21 cellular contexts compared by ENCODE assay signal in the genomic region with DNA sequence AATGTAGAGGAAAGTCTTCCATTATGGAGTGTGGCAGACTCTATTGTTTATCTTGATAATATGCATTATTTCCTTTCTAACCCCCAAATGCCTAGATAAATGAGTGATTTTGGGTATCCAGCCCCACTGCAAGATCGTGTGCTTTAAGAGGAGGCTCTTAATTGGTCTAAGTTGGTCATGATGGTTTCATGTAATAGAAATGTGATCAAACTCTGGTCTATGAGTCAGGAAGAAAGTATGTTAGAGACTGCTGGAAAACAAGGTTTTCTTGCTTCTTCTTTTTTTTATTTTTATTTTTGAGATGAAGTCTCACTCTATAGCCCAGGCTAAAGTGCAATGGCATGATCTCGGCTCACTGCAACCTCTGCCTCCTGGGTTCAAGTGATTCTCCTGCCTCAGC.
DNase-seq lines count a peak whose midpoint lies in the region; ATAC-seq and TF ChIP-seq lines count a peak whose summit lies in the region.
"Had no signal": no experiment of that assay in that cellular context is flagged by ENCODE, and none has a peak within 500 bp of the region (broad histone marks: within the 10 kb centered on the region; RNA-seq: fewer than 3 reads in every experiment).

No MANE protein-coding gene starts in this region.

- no peaks in the 10 kb centered on the region for H3K27me3 ChIP-seq in SJSA1 (replicated peaks)
- H3K27me3 ChIP-seq in uterus, result no peaks in the 10 kb centered on the region
- no peaks in the 10 kb centered on the region for H3K27me3 ChIP-seq in BE2C
- no peaks in the 10 kb centered on the region for H3K27me3 ChIP-seq in gastrocnemius medialis

- no peak for ATAC-seq in gastrocnemius medialis
- ATAC-seq: activated CD4-positive, CD25-positive, alpha-beta regulatory T cell treated with anti-CD3 and anti-CD28 coated beads, Interleukin-2, amount 50 U/mL, for 24 hours; activated CD8-positive, alpha-beta T cell treated with anti-CD3 and anti-CD28 coated beads for 36 hours; naive thymus-derived CD4-positive, alpha-beta T cell had no signal

- H3K4me1 ChIP-seq in SJSA1 (replicated peaks) (peaks cover 12% of the 10 kb centered on the region), uterus (no peaks in the 10 kb centered on the region), BE2C (peaks cover 19% of the 10 kb centered on the region), gastrocnemius medialis (peaks cover 4 to 12% of the 10 kb centered on the region in 2 donors)
- H3K4me1 ChIP-seq: spleen had no signal

- no peak for TF ChIP-seq POLR2A in uterus (IDR thresholded peaks at IDR 0.05)
- TF ChIP-seq POLR2A in gastrocnemius medialis (IDR thresholded peaks at IDR 0.05), result no peak

- H3K9me3 ChIP-seq in SJSA1 (replicated peaks) (peaks cover 3% of the 10 kb centered on the region; the same call in 1 of the 2 replicates), uterus (peaks cover 0 to 7% of the 10 kb centered on the region in 2 donors), BE2C (no peaks in the 10 kb centered on the region), gastrocnemius medialis (no peaks in the 10 kb centered on the region)

- intact Hi-C loops in uterus (cut with DNase I; ENCODE audit: low total_unique reads), result no loop called here
- intact Hi-C loops in gastrocnemius medialis (cut with DNase I; ENCODE audit: low total_unique reads), result no loop called here

- no peak overlapping the region for H3K4me3 ChIP-seq in SJSA1
- no peak overlapping the region for H3K4me3 ChIP-seq in fibroblast of mammary gland (ENCODE audit: control insufficient read depth, low read depth, low read length)
- H3K4me3 ChIP-seq in uterus, result no peak overlapping the region
- H3K4me3 ChIP-seq in BE2C (ENCODE audit: low read depth, low read length), result no peak overlapping the region
- H3K4me3 ChIP-seq in gastrocnemius medialis, result no peak overlapping the region
- H3K4me3 ChIP-seq: cardiac muscle cell, spleen had no signal

- DNase-seq in HCEC 1CT, result peak; percentile 74
- DNase-seq in SJSA1 (ENCODE audit: low read depth in 1 of 2, low spot score in 2 of 2), result peak in 1 of 2 experiments; percentile 30
- peak; percentile 76 for DNase-seq in fibroblast of mammary gland (ENCODE audit: low read depth)
- DNase-seq in non-pigmented ciliary epithelial cell (ENCODE audit: low read depth), result peak; percentile 32
- no peak for DNase-seq in MV-4-11 (lab: John Stamatoyannopoulos, UW)
- DNase-seq in uterus, result no peak
- no peak for DNase-seq in BE2C
- DNase-seq in gastrocnemius medialis, result no peak
- DNase-seq: activated CD8-positive, alpha-beta T cell treated with anti-CD3 and anti-CD28 coated beads for 36 hours; activated gamma-delta T cell treated with Interleukin-2 at 50 U/mL for 16 hours; activated T-cell treated with anti-CD3 and anti-CD28 coated beads for 4 hours; AML-193; GOT3; naive thymus-derived CD4-positive, alpha-beta T cell; NCI-H1436 treated with DMSO at 0.1 percent for 48 hours; NCI-H524 treated with DMSO at 0.1 percent for 48 hours; spleen; stimulated activated CD4-positive, alpha-beta T cell treated with anti-CD3 and anti-CD28 coated beads, Interleukin-4, amount 100 ng/mL, for 1 hour; stimulated activated naive CD4-positive, alpha-beta T cell treated with Interleukin-2 at 50 U/mL for 16 hours had no signal

- TF ChIP-seq CTCF in fibroblast of mammary gland (conservative IDR thresholded peaks at IDR 0.05; ENCODE audit: control insufficient read depth, insufficient read depth, low read depth, low read length) (no peak), uterus (IDR thresholded peaks at IDR 0.05) (no peak), BE2C (IDR thresholded peaks at IDR 0.05; ENCODE audit: low read depth, low read length) (no peak), gastrocnemius medialis (IDR thresholded peaks at IDR 0.05 in 4 of 5, conservative IDR thresholded peaks at IDR 0.05 in 1 of 5) (no peak)

- H3K36me3 ChIP-seq in SJSA1, result no peaks in the 10 kb centered on the region
- H3K36me3 ChIP-seq in uterus, result no peaks in the 10 kb centered on the region
- H3K36me3 ChIP-seq in BE2C, result no peaks in the 10 kb centered on the region
- H3K36me3 ChIP-seq in gastrocnemius medialis, result no peaks in the 10 kb centered on the region
- H3K36me3 ChIP-seq: cardiac muscle cell, spleen had no signal

- 0 out of 2 replicates have a peak overlapping the region, but pooled peaks have one; percentile 1 for H3K27ac ChIP-seq in SJSA1
- H3K27ac ChIP-seq in uterus, result no peak overlapping the region
- no peak overlapping the region for H3K27ac ChIP-seq in gastrocnemius medialis
- H3K27ac ChIP-seq: cardiac muscle cell, spleen had no signal

- in situ Hi-C loops in gastrocnemius medialis (cut with MboI; ENCODE audit: low sequenced_read_pairs in 4 of 4), result no loop called here

Comparison
In these comparisons a context has a peak if more than half of its experiments do, and no peak if none do; other contexts are left out.
1. DNase-seq: peak in HCEC 1CT (single experiment), fibroblast of mammary gland (single experiment) and non-pigmented ciliary epithelial cell (single experiment); none in MV-4-11 (single experiment), uterus (0 of 2), BE2C (single experiment) and gastrocnemius medialis (0 of 2).